Comparison of ENCODE assay signal across 17 cellular contexts in the genomic region with DNA sequence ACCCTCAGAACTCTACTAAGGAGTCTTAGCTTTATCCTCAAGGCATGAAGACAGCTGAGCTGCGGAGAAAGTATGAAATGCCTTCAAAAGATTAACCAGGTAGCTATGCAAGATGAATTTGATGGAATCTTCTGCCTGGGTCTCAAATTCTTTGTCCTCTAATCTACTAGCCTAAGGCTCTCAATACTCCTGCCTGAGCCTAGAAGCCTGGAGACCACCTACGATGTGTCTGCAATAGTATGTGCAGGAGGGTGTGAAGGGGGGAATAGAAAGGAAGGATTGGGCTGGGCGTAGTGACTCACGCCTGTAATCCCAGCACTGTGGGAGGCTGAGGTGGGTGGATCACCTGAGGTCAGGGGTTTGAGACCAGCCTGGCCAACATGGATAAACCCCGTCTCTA.
DNase-seq lines count a peak whose midpoint lies in the region; FAIRE-seq and TF ChIP-seq lines count a peak whose summit lies in the region.
"Had no signal": no experiment of that assay in that cellular context is flagged by ENCODE, and none has a peak within 500 bp of the region (broad histone marks: within the 10 kb centered on the region; RNA-seq: fewer than 3 reads in every experiment).

No MANE protein-coding gene starts in this region.

- no peak for TF ChIP-seq CTCF in progenitor cell of endocrine pancreas (IDR thresholded peaks at IDR 0.05; ENCODE audit: unreplicated experiment)
- TF ChIP-seq CTCF in H9 (conservative IDR thresholded peaks at IDR 0.05): no peak

- H3K4me3 Mint-ChIP-seq in progenitor cell of endocrine pancreas (ENCODE audit: low read depth) (no peak overlapping the region), H9 (no peak overlapping the region)
- H3K4me3 Mint-ChIP-seq: HFFc6 had no signal

- H3K23me2 ChIP-seq in H9 (ENCODE audit: insufficient read length, low read depth, low read length, poor library complexity, severe bottlenecking): no peaks in the 10 kb centered on the region

- H2AK5ac ChIP-seq in mesendoderm (ENCODE audit: low read length): no peak overlapping the region
- no peak overlapping the region for H2AK5ac ChIP-seq in H9 (ENCODE audit: insufficient read length, low read length)

- H3K79me2 ChIP-seq in mesendoderm (ENCODE audit: control insufficient read depth, insufficient read depth, low read length) (no peaks in the 10 kb centered on the region), H9 (ENCODE audit: insufficient read depth, low read length) (no peaks in the 10 kb centered on the region)

- H2BK12ac ChIP-seq in H9 (ENCODE audit: insufficient read length, low read depth, low read length): no peak overlapping the region

- H3K27ac ChIP-seq in mesendoderm (ENCODE audit: low read depth, low read length): no peak overlapping the region
- no peak overlapping the region for H3K27ac ChIP-seq in H9 (ENCODE audit: insufficient read length, low read depth, low read length)
- H3K27ac ChIP-seq: GM23248 had no signal

- H3K9me3 Mint-ChIP-seq in progenitor cell of endocrine pancreas (ENCODE audit: low read depth) (no peaks in the 10 kb centered on the region), H9 (no peaks in the 10 kb centered on the region; a peak in 1 of 5 replicates)
- H3K9me3 Mint-ChIP-seq: CD4-positive, alpha-beta memory T cell had no signal

- H4K8ac ChIP-seq in mesendoderm (ENCODE audit: low read depth, low read length): no peak overlapping the region
- no peak overlapping the region for H4K8ac ChIP-seq in H9 (replicated peaks; ENCODE audit: insufficient read length, low read depth, low read length)

- H3K4me3 ChIP-seq in mesendoderm (ENCODE audit: low read length): no peak overlapping the region
- H3K4me3 ChIP-seq: GM23248 had no signal

- H2BK15ac ChIP-seq in mesendoderm (replicated peaks; ENCODE audit: low read depth) (no peak overlapping the region), H9 (ENCODE audit: low read depth, low read length) (no peak overlapping the region)

- H3K18ac ChIP-seq in mesendoderm (ENCODE audit: low read length) (no peak overlapping the region), H9 (ENCODE audit: insufficient read length, low read depth, low read length) (no peak overlapping the region)

- H4K91ac ChIP-seq in H9 (ENCODE audit: insufficient read length, low read depth, low read length): no peak overlapping the region

- H2BK120ac ChIP-seq in mesendoderm (ENCODE audit: low read depth, low read length) (no peak overlapping the region), H9 (ENCODE audit: low read depth, low read length, poor library complexity, severe bottlenecking) (no peak overlapping the region)

- H3K4me1 ChIP-seq in mesendoderm (ENCODE audit: control insufficient read depth, low read depth, low read length): no peaks in the 10 kb centered on the region
- no peaks in the 10 kb centered on the region for H3K4me1 ChIP-seq in H9 (ENCODE audit: insufficient read depth, low read length)

- H3K14ac ChIP-seq in H9 (ENCODE audit: insufficient read depth, low read length): no peak overlapping the region

- H3K4me2 ChIP-seq in mesendoderm (ENCODE audit: low read length): no peak overlapping the region
- no peak overlapping the region for H3K4me2 ChIP-seq in H9 (ENCODE audit: insufficient read depth, insufficient read length, low read length)

- no peaks in the 10 kb centered on the region for H3K9me3 ChIP-seq in H9 (ENCODE audit: control insufficient read depth, low read depth, low read length)

- H3K4me1 Mint-ChIP-seq in progenitor cell of endocrine pancreas (ENCODE audit: low read depth): no peaks in the 10 kb centered on the region
- H3K4me1 Mint-ChIP-seq in H9: peaks cover 0 to 5% of the 10 kb centered on the region in 2 experiments; a peak in 1 of 4 replicates
- H3K4me1 Mint-ChIP-seq: CD4-positive, alpha-beta memory T cell had no signal

- peak; percentile 37 for FAIRE-seq in RCC 7860 (lab: Jason Lieb, UNC)
- FAIRE-seq: G401.6, GM19239, H1 had no signal

- H2BK20ac ChIP-seq in H9 (ENCODE audit: low read depth, low read length, poor library complexity, severe bottlenecking): no peak overlapping the region

- H3T11ph ChIP-seq in H9 (ENCODE audit: low read length): no peak overlapping the region

- no peaks in the 10 kb centered on the region for H4K20me1 ChIP-seq in H9 (ENCODE audit: control insufficient read depth, insufficient read depth, insufficient read length)

- no peak overlapping the region for H3K23ac ChIP-seq in mesendoderm (ENCODE audit: low read length)
- no peak overlapping the region for H3K23ac ChIP-seq in H9 (ENCODE audit: insufficient read length, low read depth, low read length)

- H3K9ac ChIP-seq in mesendoderm (ENCODE audit: low read length): no peak overlapping the region
- H3K9ac ChIP-seq in H9 (ENCODE audit: extremely low read depth, insufficient read length, low read length): no peak overlapping the region
- H3K9ac ChIP-seq: GM23248 had no signal

- WGBS in mesendoderm (ENCODE audit: extremely low coverage, insufficient coverage, low lambda C conversion rate): no CpG with 5 or more reads among the region's 5 CpGs
- no CpG with 5 or more reads among the region's 5 CpGs for WGBS in H9 (ENCODE audit: extremely low coverage, insufficient read length, low lambda C conversion rate)

- H3K27me3 Mint-ChIP-seq in progenitor cell of endocrine pancreas (no peaks in the 10 kb centered on the region), H9 (ENCODE audit: low read depth) (no peaks in the 10 kb centered on the region)
- H3K27me3 Mint-ChIP-seq: CD4-positive, alpha-beta memory T cell had no signal

- H3K56ac ChIP-seq in mesendoderm (ENCODE audit: low read length) (no peak overlapping the region), H9 (ENCODE audit: insufficient read length, low read depth, low read length) (no peak overlapping the region)

- H3K36me3 Mint-ChIP-seq in progenitor cell of endocrine pancreas (ENCODE audit: insufficient read depth): peaks cover 1% of the 10 kb centered on the region
- peaks cover 9 to 41% (median 20%) of the 10 kb centered on the region in 3 experiments; a peak in 6 of 7 replicates for H3K36me3 Mint-ChIP-seq in H9 (ENCODE audit: insufficient read depth in 1 of 3, low read depth in 3 of 3)
- H3K36me3 Mint-ChIP-seq: CD4-positive, alpha-beta memory T cell had no signal

- DNase-seq in RCC 7860 (ENCODE audit: low spot score) (no peak), mesendoderm (peak; percentile 30), progenitor cell of endocrine pancreas (ENCODE audit: low spot score, unreplicated experiment) (no peak), putamen (ENCODE audit: low spot score) (no peak), T-helper 9 cell (no peak), H9 (no peak)
- DNase-seq: C1 segment of cervical spinal cord; CD4-positive, alpha-beta memory T cell; COR-L47; DMS153; DND-41; H7; HFFc6 had no signal

- H3K27ac Mint-ChIP-seq in progenitor cell of endocrine pancreas (peak overlapping the region; percentile 50), H9 (no peak overlapping the region)
- H3K27ac Mint-ChIP-seq: HFFc6 had no signal

- H2AFZ ChIP-seq in H9 (ENCODE audit: low read length): no peak overlapping the region
- H2AFZ ChIP-seq: GM23248 had no signal

- no peak overlapping the region for H3K4ac ChIP-seq in mesendoderm (ENCODE audit: low read depth, low read length)
- H3K4ac ChIP-seq in H9 (ENCODE audit: low read depth, low read length): no peak overlapping the region

- H3K27me3 ChIP-seq in mesendoderm (ENCODE audit: insufficient read depth, low read length, poor library complexity) (no peaks in the 10 kb centered on the region), H9 (ENCODE audit: insufficient read depth, low read length) (no peaks in the 10 kb centered on the region)

- H4K5ac ChIP-seq in mesendoderm (ENCODE audit: low read length): no peak overlapping the region
- H4K5ac ChIP-seq in H9 (ENCODE audit: insufficient read length, low read depth, low read length): no peak overlapping the region

- no peaks in the 10 kb centered on the region for H3K79me1 ChIP-seq in mesendoderm (ENCODE audit: low read length)
- H3K79me1 ChIP-seq in H9 (ENCODE audit: insufficient read depth, low read depth, low read length, poor library complexity, severe bottlenecking): no peaks in the 10 kb centered on the region

- no peaks in the 10 kb centered on the region for H3K36me3 ChIP-seq in mesendoderm (ENCODE audit: control insufficient read depth, insufficient read depth, low read length)

- H2BK5ac ChIP-seq in mesendoderm (ENCODE audit: low read length) (no peak overlapping the region), H9 (ENCODE audit: insufficient read length, low read length) (no peak overlapping the region)
